Comparison of ENCODE assay signal across 1 cellular context in the genomic region with DNA sequence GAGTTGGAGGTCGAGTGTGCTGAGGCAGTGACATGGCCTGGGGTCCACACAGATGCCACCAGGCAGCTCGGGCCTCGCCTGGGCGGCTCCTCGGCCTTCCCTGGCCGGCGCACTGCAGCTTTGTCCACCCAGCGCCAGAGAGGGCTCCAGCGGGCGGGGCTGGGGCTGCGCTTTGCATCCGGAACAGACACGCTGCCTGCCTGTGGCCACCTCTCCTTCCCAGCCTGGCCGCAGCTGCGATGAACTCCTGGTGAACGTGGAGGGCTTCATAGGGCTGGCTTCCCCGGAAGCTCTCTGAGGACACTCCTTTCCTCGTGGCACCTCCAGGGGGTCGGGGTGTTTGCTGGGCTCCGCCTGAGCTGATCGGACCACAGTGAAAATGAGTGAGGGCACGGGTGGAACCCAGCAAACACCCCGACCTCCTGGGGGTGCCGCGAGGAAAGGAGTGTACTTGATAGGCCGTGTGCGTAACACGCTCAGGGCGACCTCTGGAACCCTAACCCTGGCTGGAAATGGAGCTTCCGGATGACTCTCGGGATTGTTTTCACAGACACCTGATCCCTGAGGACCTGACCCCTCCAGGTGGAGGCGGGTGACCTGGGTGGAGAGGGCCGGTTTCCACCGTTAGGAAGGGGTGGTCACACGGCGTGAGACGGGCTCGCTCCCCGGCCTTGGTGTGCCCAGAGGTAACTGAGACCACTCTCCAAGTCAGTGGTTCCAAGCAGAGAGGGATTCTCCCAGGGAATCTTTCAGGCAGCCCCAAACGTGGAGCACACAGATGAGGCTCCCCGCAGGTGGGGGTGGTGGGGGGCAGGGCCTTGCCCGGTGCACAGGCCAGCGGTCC.
TF ChIP-seq lines count a peak whose summit lies in the region.

No MANE protein-coding gene starts in this region.

TF ChIP-seq in GM23338, 12 proteins besides CTCF, POLR2A, EP300 and RAD21 (continued from another document):
- TF ChIP-seq, protein P1, sequence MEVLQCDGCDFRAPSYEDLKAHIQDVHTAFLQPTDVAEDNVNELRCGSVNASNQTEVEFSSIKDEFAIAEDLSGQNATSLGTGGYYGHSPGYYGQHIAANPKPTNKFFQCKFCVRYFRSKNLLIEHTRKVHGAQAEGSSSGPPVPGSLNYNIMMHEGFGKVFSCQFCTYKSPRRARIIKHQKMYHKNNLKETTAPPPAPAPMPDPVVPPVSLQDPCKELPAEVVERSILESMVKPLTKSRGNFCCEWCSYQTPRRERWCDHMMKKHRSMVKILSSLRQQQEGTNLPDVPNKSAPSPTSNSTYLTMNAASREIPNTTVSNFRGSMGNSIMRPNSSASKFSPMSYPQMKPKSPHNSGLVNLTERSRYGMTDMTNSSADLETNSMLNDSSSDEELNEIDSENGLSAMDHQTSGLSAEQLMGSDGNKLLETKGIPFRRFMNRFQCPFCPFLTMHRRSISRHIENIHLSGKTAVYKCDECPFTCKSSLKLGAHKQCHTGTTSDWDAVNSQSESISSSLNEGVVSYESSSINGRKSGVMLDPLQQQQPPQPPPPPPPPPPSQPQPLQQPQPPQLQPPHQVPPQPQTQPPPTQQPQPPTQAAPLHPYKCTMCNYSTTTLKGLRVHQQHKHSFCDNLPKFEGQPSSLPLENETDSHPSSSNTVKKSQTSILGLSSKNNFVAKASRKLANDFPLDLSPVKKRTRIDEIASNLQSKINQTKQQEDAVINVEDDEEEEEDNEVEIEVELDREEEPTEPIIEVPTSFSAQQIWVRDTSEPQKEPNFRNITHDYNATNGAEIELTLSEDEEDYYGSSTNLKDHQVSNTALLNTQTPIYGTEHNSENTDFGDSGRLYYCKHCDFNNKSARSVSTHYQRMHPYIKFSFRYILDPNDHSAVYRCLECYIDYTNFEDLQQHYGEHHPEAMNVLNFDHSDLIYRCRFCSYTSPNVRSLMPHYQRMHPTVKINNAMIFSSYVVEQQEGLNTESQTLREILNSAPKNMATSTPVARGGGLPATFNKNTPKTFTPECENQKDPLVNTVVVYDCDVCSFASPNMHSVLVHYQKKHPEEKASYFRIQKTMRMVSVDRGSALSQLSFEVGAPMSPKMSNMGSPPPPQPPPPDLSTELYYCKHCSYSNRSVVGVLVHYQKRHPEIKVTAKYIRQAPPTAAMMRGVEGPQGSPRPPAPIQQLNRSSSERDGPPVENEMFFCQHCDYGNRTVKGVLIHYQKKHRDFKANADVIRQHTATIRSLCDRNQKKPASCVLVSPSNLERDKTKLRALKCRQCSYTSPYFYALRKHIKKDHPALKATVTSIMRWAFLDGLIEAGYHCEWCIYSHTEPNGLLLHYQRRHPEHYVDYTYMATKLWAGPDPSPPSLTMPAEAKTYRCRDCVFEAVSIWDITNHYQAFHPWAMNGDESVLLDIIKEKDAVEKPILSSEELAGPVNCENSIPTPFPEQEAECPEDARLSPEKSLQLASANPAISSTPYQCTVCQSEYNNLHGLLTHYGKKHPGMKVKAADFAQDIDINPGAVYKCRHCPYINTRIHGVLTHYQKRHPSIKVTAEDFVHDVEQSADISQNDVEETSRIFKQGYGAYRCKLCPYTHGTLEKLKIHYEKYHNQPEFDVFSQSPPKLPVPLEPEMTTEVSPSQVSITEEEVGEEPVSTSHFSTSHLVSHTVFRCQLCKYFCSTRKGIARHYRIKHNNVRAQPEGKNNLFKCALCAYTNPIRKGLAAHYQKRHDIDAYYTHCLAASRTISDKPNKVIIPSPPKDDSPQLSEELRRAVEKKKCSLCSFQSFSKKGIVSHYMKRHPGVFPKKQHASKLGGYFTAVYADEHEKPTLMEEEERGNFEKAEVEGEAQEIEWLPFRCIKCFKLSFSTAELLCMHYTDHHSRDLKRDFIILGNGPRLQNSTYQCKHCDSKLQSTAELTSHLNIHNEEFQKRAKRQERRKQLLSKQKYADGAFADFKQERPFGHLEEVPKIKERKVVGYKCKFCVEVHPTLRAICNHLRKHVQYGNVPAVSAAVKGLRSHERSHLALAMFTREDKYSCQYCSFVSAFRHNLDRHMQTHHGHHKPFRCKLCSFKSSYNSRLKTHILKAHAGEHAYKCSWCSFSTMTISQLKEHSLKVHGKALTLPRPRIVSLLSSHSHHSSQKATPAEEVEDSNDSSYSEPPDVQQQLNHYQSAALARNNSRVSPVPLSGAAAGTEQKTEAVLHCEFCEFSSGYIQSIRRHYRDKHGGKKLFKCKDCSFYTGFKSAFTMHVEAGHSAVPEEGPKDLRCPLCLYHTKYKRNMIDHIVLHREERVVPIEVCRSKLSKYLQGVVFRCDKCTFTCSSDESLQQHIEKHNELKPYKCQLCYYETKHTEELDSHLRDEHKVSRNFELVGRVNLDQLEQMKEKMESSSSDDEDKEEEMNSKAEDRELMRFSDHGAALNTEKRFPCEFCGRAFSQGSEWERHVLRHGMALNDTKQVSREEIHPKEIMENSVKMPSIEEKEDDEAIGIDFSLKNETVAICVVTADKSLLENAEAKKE (CRISPR knock-in tag; IDR thresholded peaks at IDR 0.05): no peak
- TF ChIP-seq JUNB (IDR thresholded peaks at IDR 0.05; ENCODE audit: unreplicated experiment) (no peak), ZNF331 (CRISPR knock-in tag; IDR thresholded peaks at IDR 0.05; ENCODE audit: low read depth) (no peak), EZH2 (IDR thresholded peaks at IDR 0.05; ENCODE audit: low read depth, unreplicated experiment) (no peak), ZNF114 (CRISPR knock-in tag; IDR thresholded peaks at IDR 0.05) (no peak), STAT1 (IDR thresholded peaks at IDR 0.05; ENCODE audit: unreplicated experiment) (no peak), POLR2AphosphoS5 (IDR thresholded peaks at IDR 0.05; ENCODE audit: low read depth) (no peak)
- TF ChIP-seq, protein P2, sequence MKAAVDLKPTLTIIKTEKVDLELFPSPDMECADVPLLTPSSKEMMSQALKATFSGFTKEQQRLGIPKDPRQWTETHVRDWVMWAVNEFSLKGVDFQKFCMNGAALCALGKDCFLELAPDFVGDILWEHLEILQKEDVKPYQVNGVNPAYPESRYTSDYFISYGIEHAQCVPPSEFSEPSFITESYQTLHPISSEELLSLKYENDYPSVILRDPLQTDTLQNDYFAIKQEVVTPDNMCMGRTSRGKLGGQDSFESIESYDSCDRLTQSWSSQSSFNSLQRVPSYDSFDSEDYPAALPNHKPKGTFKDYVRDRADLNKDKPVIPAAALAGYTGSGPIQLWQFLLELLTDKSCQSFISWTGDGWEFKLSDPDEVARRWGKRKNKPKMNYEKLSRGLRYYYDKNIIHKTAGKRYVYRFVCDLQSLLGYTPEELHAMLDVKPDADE (IDR thresholded peaks at IDR 0.05): no peak
- TF ChIP-seq, protein P3, sequence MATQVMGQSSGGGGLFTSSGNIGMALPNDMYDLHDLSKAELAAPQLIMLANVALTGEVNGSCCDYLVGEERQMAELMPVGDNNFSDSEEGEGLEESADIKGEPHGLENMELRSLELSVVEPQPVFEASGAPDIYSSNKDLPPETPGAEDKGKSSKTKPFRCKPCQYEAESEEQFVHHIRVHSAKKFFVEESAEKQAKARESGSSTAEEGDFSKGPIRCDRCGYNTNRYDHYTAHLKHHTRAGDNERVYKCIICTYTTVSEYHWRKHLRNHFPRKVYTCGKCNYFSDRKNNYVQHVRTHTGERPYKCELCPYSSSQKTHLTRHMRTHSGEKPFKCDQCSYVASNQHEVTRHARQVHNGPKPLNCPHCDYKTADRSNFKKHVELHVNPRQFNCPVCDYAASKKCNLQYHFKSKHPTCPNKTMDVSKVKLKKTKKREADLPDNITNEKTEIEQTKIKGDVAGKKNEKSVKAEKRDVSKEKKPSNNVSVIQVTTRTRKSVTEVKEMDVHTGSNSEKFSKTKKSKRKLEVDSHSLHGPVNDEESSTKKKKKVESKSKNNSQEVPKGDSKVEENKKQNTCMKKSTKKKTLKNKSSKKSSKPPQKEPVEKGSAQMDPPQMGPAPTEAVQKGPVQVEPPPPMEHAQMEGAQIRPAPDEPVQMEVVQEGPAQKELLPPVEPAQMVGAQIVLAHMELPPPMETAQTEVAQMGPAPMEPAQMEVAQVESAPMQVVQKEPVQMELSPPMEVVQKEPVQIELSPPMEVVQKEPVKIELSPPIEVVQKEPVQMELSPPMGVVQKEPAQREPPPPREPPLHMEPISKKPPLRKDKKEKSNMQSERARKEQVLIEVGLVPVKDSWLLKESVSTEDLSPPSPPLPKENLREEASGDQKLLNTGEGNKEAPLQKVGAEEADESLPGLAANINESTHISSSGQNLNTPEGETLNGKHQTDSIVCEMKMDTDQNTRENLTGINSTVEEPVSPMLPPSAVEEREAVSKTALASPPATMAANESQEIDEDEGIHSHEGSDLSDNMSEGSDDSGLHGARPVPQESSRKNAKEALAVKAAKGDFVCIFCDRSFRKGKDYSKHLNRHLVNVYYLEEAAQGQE (IDR thresholded peaks at IDR 0.05; ENCODE audit: unreplicated experiment): no peak
